ENCODE assay signal across 8 cellular contexts in the genomic region with DNA sequence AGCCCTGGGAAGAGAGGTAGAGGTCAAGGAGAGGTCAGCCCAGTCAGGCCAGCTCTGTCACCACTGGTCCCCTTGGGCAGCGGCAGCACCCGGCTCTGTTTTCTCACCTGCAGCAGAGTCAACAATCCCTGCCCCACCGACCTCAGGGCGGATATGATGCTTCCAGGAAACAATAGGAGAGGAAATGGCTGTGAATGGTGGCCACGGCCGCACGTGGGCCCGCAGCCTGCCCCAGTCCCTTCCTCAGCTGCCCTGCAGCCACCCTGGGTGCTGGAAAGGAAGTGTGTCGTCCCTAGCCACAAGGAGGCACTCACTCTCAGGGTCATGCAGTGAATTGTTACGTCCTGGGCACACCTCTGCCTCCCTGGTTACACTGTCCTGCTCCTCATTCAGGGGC.
DNase-seq lines count a peak whose midpoint lies in the region; ATAC-seq and TF ChIP-seq lines count a peak whose summit lies in the region.

No MANE protein-coding gene starts in this region.

- peak overlapping the region in 7 of 8 donors; percentile 5 to 86 (median 75) for H3K27ac Mint-ChIP-seq in CD8-positive, alpha-beta memory T cell

- no peak for TF ChIP-seq CTCF in omental fat pad (IDR thresholded peaks at IDR 0.05)

- H3K36me3 Mint-ChIP-seq in CD8-positive, alpha-beta memory T cell = no peaks in the 10 kb centered on the region
- H3K36me3 Mint-ChIP-seq in activated T-cell treated with anti-CD3 and anti-CD28 coated beads, Interleukin-2, amount 50 U/mL, for 4 hours (ENCODE audit: insufficient read depth) = no peaks in the 10 kb centered on the region

- H3K4me3 Mint-ChIP-seq in CD8-positive, alpha-beta memory T cell = peak overlapping the region in 1 of 7 donors; percentile 9
- no peak overlapping the region for H3K4me3 Mint-ChIP-seq in activated T-cell treated with anti-CD3 and anti-CD28 coated beads, Interleukin-2, amount 50 U/mL, for 4 hours

- no peaks in the 10 kb centered on the region for H3K9me3 Mint-ChIP-seq in CD8-positive, alpha-beta memory T cell
- no peaks in the 10 kb centered on the region for H3K9me3 Mint-ChIP-seq in activated T-cell treated with anti-CD3 and anti-CD28 coated beads, Interleukin-2, amount 50 U/mL, for 4 hours

- no peaks in the 10 kb centered on the region for H3K9me3 ChIP-seq in CD8-positive, alpha-beta memory T cell (ENCODE audit: low read length)

- H3K36me3 ChIP-seq in CD8-positive, alpha-beta memory T cell (ENCODE audit: insufficient read depth, low read length) = no peaks in the 10 kb centered on the region

- H3K4me3 ChIP-seq in CD8-positive, alpha-beta memory T cell (ENCODE audit: low read length) = no peak overlapping the region

- H3K27me3 Mint-ChIP-seq in CD8-positive, alpha-beta memory T cell = no peaks in the 10 kb centered on the region
- H3K27me3 Mint-ChIP-seq in activated T-cell treated with anti-CD3 and anti-CD28 coated beads, Interleukin-2, amount 50 U/mL, for 4 hours (ENCODE audit: low read depth) = no peaks in the 10 kb centered on the region

- POLR2A ChIA-PET in CD8-positive, alpha-beta memory T cell (lab: Charles Lee) = no interaction called here

- ATAC-seq in HG03571 (IDR thresholded peaks at IDR 0.05; ENCODE audit: unreplicated experiment) (peak; percentile 31), left lobe of liver (peak; percentile 84), omental fat pad (ENCODE audit: low FRiP score) (no peak)
- ATAC-seq in activated T-cell treated with anti-CD3 and anti-CD28 coated beads, Interleukin-2, amount 50 U/mL, for 4 hours = peak; percentile 61 to 74

- peaks cover 15% of the 10 kb centered on the region for H3K4me1 ChIP-seq in CD8-positive, alpha-beta memory T cell (ENCODE audit: insufficient read depth, low read length)

- peaks cover 18 to 27% (median 20%) of the 10 kb centered on the region in 3 donors for H3K4me1 Mint-ChIP-seq in CD8-positive, alpha-beta memory T cell
- peaks cover 43% of the 10 kb centered on the region for H3K4me1 Mint-ChIP-seq in activated T-cell treated with anti-CD3 and anti-CD28 coated beads, Interleukin-2, amount 50 U/mL, for 4 hours (ENCODE audit: low read depth)

- DNase-seq in CD8-positive, alpha-beta memory T cell = peak in 3 of 5 donors; percentile 14 to 63 (median 36)
- DNase-seq in activated T-cell treated with anti-CD3 and anti-CD28 coated beads, Interleukin-2, amount 50 U/mL, for 4 hours = peak; percentile 33
- DNase-seq in left lobe of liver (ENCODE audit: low spot score) (no peak), T1000 (lab: John Stamatoyannopoulos, UW) (no peak), retina (no peak), omental fat pad (ENCODE audit: low spot score) (no peak)
- DNase-seq in effector CD8-positive, alpha-beta T cell (lab: John Stamatoyannopoulos, UW) = no peak

- no peak overlapping the region for H3K27ac ChIP-seq in CD8-positive, alpha-beta memory T cell (ENCODE audit: low read depth, low read length)

- no peaks in the 10 kb centered on the region for H3K27me3 ChIP-seq in CD8-positive, alpha-beta memory T cell (ENCODE audit: insufficient read depth, low read length, poor library complexity, severe bottlenecking)

- CTCF ChIA-PET in CD8-positive, alpha-beta memory T cell (lab: Charles Lee) = interaction anchor here (0.9 to 2.7 kb wide), 3 partner anchors 10 to 167 kb away, joined by 3 to 15 read pairs (median 3); no protein-coding TSS in a partner anchor

Comparison
In these comparisons a context has a peak if more than half of its experiments do, and no peak if none do; other contexts are left out.
1. DNase-seq: peak in CD8-positive, alpha-beta memory T cell (3 of 5) and activated T-cell treated with anti-CD3 and anti-CD28 coated beads, Interleukin-2, amount 50 U/mL, for 4 hours (single experiment); none in left lobe of liver (single experiment), T1000 (single experiment), retina (single experiment), effector CD8-positive, alpha-beta T cell (single experiment) and omental fat pad (single experiment).